Comparison of ENCODE assay signal across 8 cellular contexts in genomic region chr11:67266424-67267187, GRCh38. TPM values are rescaled to one million over a fixed set of nuclear protein-coding genes. Genes with fewer than 3 reads are reported as not detected.
DNase-seq lines count a peak whose midpoint lies in the region; ATAC-seq, FAIRE-seq and TF ChIP-seq lines count a peak whose summit lies in the region.

GRK2 (plus strand) TSS chr11:67266473; CDS start chr11:67266700, 227 bp downstream.

- peaks cover 17% of the 10 kb centered on the region for H3K36me3 ChIP-seq in HAP-1 (replicated peaks)

- peak within 1 kb of the TSS; percentile 92 for H3K4me3 Mint-ChIP-seq in activated naive CD8-positive, alpha-beta T cell treated with anti-CD3 and anti-CD28 coated beads for 36 hours
- H3K4me3 Mint-ChIP-seq in progenitor cell of endocrine pancreas (ENCODE audit: low read depth): peak within 1 kb of the TSS; percentile 91

- in situ Hi-C loops in HAP-1 (cut with MboI; ENCODE audit: low sequenced_read_pairs): no loop called here

- peaks cover 67% of the 10 kb centered on the region for H3K4me1 Mint-ChIP-seq in activated naive CD8-positive, alpha-beta T cell treated with anti-CD3 and anti-CD28 coated beads for 36 hours
- peaks cover 24% of the 10 kb centered on the region for H3K4me1 Mint-ChIP-seq in progenitor cell of endocrine pancreas (ENCODE audit: low read depth)

- no peaks in the 10 kb centered on the region for H3K9me3 ChIP-seq in HAP-1

- ATAC-seq in left cardiac atrium (peak in 1 of 2 donors; percentile 42), GM21786 (IDR thresholded peaks at IDR 0.05; ENCODE audit: unreplicated experiment) (no peak), GM21737 (IDR thresholded peaks at IDR 0.05; ENCODE audit: unreplicated experiment) (no peak)

- peaks cover 34% of the 10 kb centered on the region for H3K36me3 Mint-ChIP-seq in activated naive CD8-positive, alpha-beta T cell treated with anti-CD3 and anti-CD28 coated beads for 36 hours
- H3K36me3 Mint-ChIP-seq in progenitor cell of endocrine pancreas (ENCODE audit: insufficient read depth): peaks cover 1% of the 10 kb centered on the region

- peak within 1 kb of the TSS; percentile 76 for H3K4me3 ChIP-seq in HAP-1

- peak within 1 kb of the TSS; percentile 99 for H3K27ac Mint-ChIP-seq in activated naive CD8-positive, alpha-beta T cell treated with anti-CD3 and anti-CD28 coated beads for 36 hours
- H3K27ac Mint-ChIP-seq in progenitor cell of endocrine pancreas: peak within 1 kb of the TSS; percentile 84

- intact Hi-C loops in left cardiac atrium (cut with DNase I): loop anchor here in 1 of 2 donors (1.0 kb wide), 1 partner anchor 51 kb away; no protein-coding TSS in a partner anchor

- FAIRE-seq in D721Med (lab: Jason Lieb, UNC): no peak

- no peaks in the 10 kb centered on the region for H3K27me3 ChIP-seq in HAP-1 (ENCODE audit: low read depth)

- no peaks in the 10 kb centered on the region for H3K27me3 Mint-ChIP-seq in activated naive CD8-positive, alpha-beta T cell treated with anti-CD3 and anti-CD28 coated beads for 36 hours
- H3K27me3 Mint-ChIP-seq in progenitor cell of endocrine pancreas: peaks cover 20% of the 10 kb centered on the region

- H3K9me3 Mint-ChIP-seq in activated naive CD8-positive, alpha-beta T cell treated with anti-CD3 and anti-CD28 coated beads for 36 hours: no peaks in the 10 kb centered on the region
- no peaks in the 10 kb centered on the region for H3K9me3 Mint-ChIP-seq in progenitor cell of endocrine pancreas (ENCODE audit: low read depth)

- H3K4me1 ChIP-seq in HAP-1: peaks cover 3% of the 10 kb centered on the region

- peak; percentile 68 for DNase-seq in D721Med (ENCODE audit: insufficient read length, low spot score)
- peak in 1 of 2 experiments; percentile 57 for DNase-seq in HAP-1 (ENCODE audit: low spot score in 2 of 2)
- DNase-seq in NCI-H2196 (lab: John Stamatoyannopoulos, UW; ENCODE audit: unreplicated experiment): peak; percentile 67
- peak; percentile 65 for DNase-seq in activated naive CD8-positive, alpha-beta T cell treated with anti-CD3 and anti-CD28 coated beads for 36 hours
- DNase-seq in left cardiac atrium: peak; percentile 65
- no peak for DNase-seq in progenitor cell of endocrine pancreas (ENCODE audit: low spot score, unreplicated experiment)

- TF ChIP-seq CTCF in D721Med (IDR thresholded peaks at IDR 0.05; ENCODE audit: insufficient read depth, missing control alignments): no peak
- no peak for TF ChIP-seq CTCF in progenitor cell of endocrine pancreas (IDR thresholded peaks at IDR 0.05; ENCODE audit: unreplicated experiment)

RNA-seq across cellular contexts. Expression of gene GRK2, which starts in this region (rescaled TPM):
- total RNA-seq in activated naive CD8-positive, alpha-beta T cell treated with anti-CD3 and anti-CD28 coated beads for 36 hours: 100 to 1,000 TPM; 211 to 219 TPM
- total RNA-seq in left cardiac atrium (10 to 100 TPM; 51.6 to 52.6 TPM), progenitor cell of endocrine pancreas (52.9 and 53.0 TPM in 2 replicates)
